Comparison of ENCODE assay signal across 1 cellular context in genomic region chr9:137674307-137675305, GRCh38.
TF ChIP-seq lines count a peak whose summit lies in the region.

No MANE protein-coding gene starts in this region.

TF ChIP-seq in GM12878, 131 proteins besides CTCF, POLR2A, EP300 and RAD21 (continued from another document):
- TF ChIP-seq ZNF592 (IDR thresholded peaks at IDR 0.05) (no peak), ZNF217 (IDR thresholded peaks at IDR 0.05) (no peak), POU2F2 (IDR thresholded peaks at IDR 0.05; ENCODE audit: borderline replicate concordance, low read depth, low read length) (no peak), NFXL1 (IDR thresholded peaks at IDR 0.05; ENCODE audit: borderline replicate concordance) (no peak), ZNF24 (IDR thresholded peaks at IDR 0.05) (no peak), PML (IDR thresholded peaks at IDR 0.05; ENCODE audit: low read length) (no peak), EGR1 (IDR thresholded peaks at IDR 0.05; ENCODE audit: borderline replicate concordance in 1 of 2, low read depth in 2 of 2, low read length in 2 of 2) (no peak), SRF (IDR thresholded peaks at IDR 0.05; ENCODE audit: low read depth in 2 of 2, low read length in 2 of 2) (no peak), IKZF2 (IDR thresholded peaks at IDR 0.05) (no peak), RBBP5 (conservative IDR thresholded peaks at IDR 0.05) (no peak), NFYA (IDR thresholded peaks at IDR 0.05; ENCODE audit: borderline replicate concordance, low read depth, low read length) (no peak)
